ENCODE assay signal across 17 cellular contexts in the genomic region with DNA sequence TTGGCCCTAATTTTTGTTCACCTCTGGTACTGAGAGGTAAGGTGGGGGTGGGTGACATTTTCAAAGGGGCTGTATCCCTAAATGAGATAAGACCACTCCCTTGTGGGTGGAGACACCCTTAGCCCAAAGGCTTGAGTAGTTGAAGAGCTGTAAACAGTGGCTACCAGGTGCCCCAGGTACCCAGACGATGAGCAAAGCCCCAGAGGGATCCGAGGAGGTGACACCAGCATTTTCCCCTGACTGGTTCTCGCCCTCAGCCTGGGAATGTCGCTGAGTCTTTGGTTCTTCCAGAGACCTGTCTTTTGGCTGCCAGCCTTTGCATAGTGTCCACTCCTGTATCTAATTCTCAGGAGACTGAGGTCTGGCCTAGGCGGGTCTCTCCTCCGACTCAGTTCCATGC. TPM values are rescaled to one million over a fixed set of nuclear protein-coding genes. Genes with fewer than 3 reads are reported as not detected.
"Had no signal": no experiment of that assay in that cellular context is flagged by ENCODE, and none has a peak within 500 bp of the region (broad histone marks: within the 10 kb centered on the region; RNA-seq: fewer than 3 reads in every experiment).

No MANE protein-coding gene starts in this region.

- H3K4me1 ChIP-seq: ascending aorta, upper lobe of right lung had no signal

- H3K9me3 Mint-ChIP-seq: activated naive CD8-positive, alpha-beta T cell treated with anti-CD3 and anti-CD28 coated beads, Interleukin-2, amount 50 U/mL, for 24 hours; activated T-cell treated with anti-CD3 and anti-CD28 coated beads, Interleukin-2, amount 50 U/mL, for 24 hours; memory B cell; natural killer cell; stimulated activated naive CD8-positive, alpha-beta T cell treated with anti-CD3 and anti-CD28 coated beads, Interleukin-15, Interleukin-2, amounts not matched to agents 100 ng/mL and 50 ng/mL, for 24 hours; T-cell had no signal

- ATAC-seq: activated naive CD8-positive, alpha-beta T cell treated with anti-CD3 and anti-CD28 coated beads, Interleukin-2, amount 50 U/mL, for 24 hours; natural killer cell; T-cell; upper lobe of right lung had no signal

- H3K27ac ChIP-seq: ascending aorta, cardiac muscle cell, colonic mucosa, left ventricle myocardium inferior, ovary, upper lobe of right lung had no signal

- H3K27ac Mint-ChIP-seq: activated naive CD8-positive, alpha-beta T cell treated with anti-CD3 and anti-CD28 coated beads, Interleukin-2, amount 50 U/mL, for 24 hours; activated T-cell treated with anti-CD3 and anti-CD28 coated beads, Interleukin-2, amount 50 U/mL, for 24 hours; memory B cell; natural killer cell; stimulated activated naive CD8-positive, alpha-beta T cell treated with anti-CD3 and anti-CD28 coated beads, Interleukin-15, Interleukin-2, amounts not matched to agents 100 ng/mL and 50 ng/mL, for 24 hours; T-cell had no signal

- H3K9me3 ChIP-seq: ascending aorta, colonic mucosa, left ventricle myocardium inferior, ovary, upper lobe of right lung had no signal

- H3K4me3 ChIP-seq: ascending aorta, cardiac muscle cell, colonic mucosa, left ventricle myocardium inferior, ovary, upper lobe of right lung had no signal

- FAIRE-seq: frontal cortex, keratinocyte had no signal

- DNase-seq: activated CD4-positive, CD25-positive, alpha-beta regulatory T cell treated with anti-CD3 and anti-CD28 coated beads, Interleukin-2, amount 50 U/mL, for 72 hours; activated gamma-delta T cell; activated naive CD8-positive, alpha-beta T cell treated with anti-CD3 and anti-CD28 coated beads, Interleukin-2, amount 50 U/mL, for 24 hours; activated T-cell treated with anti-CD3 and anti-CD28 coated beads, Interleukin-2, amount 50 U/mL, for 24 hours; colonic mucosa; left ventricle myocardium inferior; natural killer cell; ovary; stimulated activated CD4-positive, alpha-beta T cell treated with anti-CD3 and anti-CD28 coated beads, Interleukin-2, amount 100 ng/mL, for 48 hours; T-cell; upper lobe of right lung had no signal

- H3K36me3 Mint-ChIP-seq: memory B cell, natural killer cell, T-cell had no signal

- H3K27me3 Mint-ChIP-seq: activated naive CD8-positive, alpha-beta T cell treated with anti-CD3 and anti-CD28 coated beads, Interleukin-2, amount 50 U/mL, for 24 hours; activated T-cell treated with anti-CD3 and anti-CD28 coated beads, Interleukin-2, amount 50 U/mL, for 24 hours; memory B cell; stimulated activated naive CD8-positive, alpha-beta T cell treated with anti-CD3 and anti-CD28 coated beads, Interleukin-15, Interleukin-2, amounts not matched to agents 100 ng/mL and 50 ng/mL, for 24 hours; T-cell had no signal

- H3K4me3 Mint-ChIP-seq: activated naive CD8-positive, alpha-beta T cell treated with anti-CD3 and anti-CD28 coated beads, Interleukin-2, amount 50 U/mL, for 24 hours; activated T-cell treated with anti-CD3 and anti-CD28 coated beads, Interleukin-2, amount 50 U/mL, for 24 hours; memory B cell; natural killer cell; stimulated activated naive CD8-positive, alpha-beta T cell treated with anti-CD3 and anti-CD28 coated beads, Interleukin-15, Interleukin-2, amounts not matched to agents 100 ng/mL and 50 ng/mL, for 24 hours; T-cell had no signal

- H3K36me3 ChIP-seq: ascending aorta, cardiac muscle cell, colonic mucosa, left ventricle myocardium inferior, ovary, upper lobe of right lung had no signal

- H3K27me3 ChIP-seq: ascending aorta, cardiac muscle cell, colonic mucosa, ovary, upper lobe of right lung had no signal

RNA-seq across cellular contexts. Expression of a gene that starts 36.5 kb away (rescaled TPM):
- total RNA-seq: ascending aorta had no signal
